8 cellular contexts compared by ENCODE assay signal in genomic region chr3:107660316-107660976, GRCh38.
A peak's percentile ranks its signal among the peaks of the same experiment; 100 is the strongest.
DNase-seq lines count a peak whose midpoint lies in the region; ATAC-seq and TF ChIP-seq lines count a peak whose summit lies in the region.

No MANE protein-coding gene starts in this region.

- H3K36me3 ChIP-seq in BJ (ENCODE audit: control insufficient read depth, insufficient read depth, low read length) (no peaks in the 10 kb centered on the region), SJSA1 (no peaks in the 10 kb centered on the region), thyroid gland (no peaks in the 10 kb centered on the region)

- TF ChIP-seq POLR2A in thyroid gland (IDR thresholded peaks at IDR 0.05) = no peak

- H3K36me3 Mint-ChIP-seq in stimulated activated effector memory CD8-positive, alpha-beta T cell treated with anti-CD3 and anti-CD28 coated beads, Interleukin-12 subunit alpha, Interleukin-12 subunit beta, amount 100 ng/mL, for 72 hours = no peaks in the 10 kb centered on the region

- WGBS in thyroid gland, 2 donors = 60 to 65% methylated on average over 3 of the region's 3 CpGs

- peaks cover 63% of the 10 kb centered on the region for H3K4me1 ChIP-seq in SJSA1 (replicated peaks)
- peaks cover 5 to 6% of the 10 kb centered on the region in 2 donors for H3K4me1 ChIP-seq in thyroid gland

- TF ChIP-seq CTCF in BJ (IDR thresholded peaks at IDR 0.05; ENCODE audit: insufficient read depth, low read depth, low read length) (peak; percentile 63), foreskin fibroblast (IDR thresholded peaks at IDR 0.05; ENCODE audit: low read depth, low read length) (peak; percentile 62), thyroid gland (IDR thresholded peaks at IDR 0.05) (peak in 4 of 6 experiments; percentile 42 to 61 (median 52))

- peaks cover 20% of the 10 kb centered on the region for H3K4me1 Mint-ChIP-seq in stimulated activated effector memory CD8-positive, alpha-beta T cell treated with anti-CD3 and anti-CD28 coated beads, Interleukin-12 subunit alpha, Interleukin-12 subunit beta, amount 100 ng/mL, for 72 hours

- H3K4me3 ChIP-seq in BJ (ENCODE audit: low read depth, low read length) = no peak overlapping the region
- H3K4me3 ChIP-seq in SJSA1 = no peak overlapping the region
- no peak overlapping the region for H3K4me3 ChIP-seq in foreskin fibroblast (ENCODE audit: low read depth in 1 of 2, low read length in 2 of 2)
- no peak overlapping the region for H3K4me3 ChIP-seq in thyroid gland (replicated peaks in 1 of 3)

- POLR2A ChIA-PET in BJ (lab: Charles Lee) (interaction anchor here (0.6 kb wide), 2 partner anchors 19 to 629 kb away, joined by 7 to 8 read pairs; no protein-coding TSS in a partner anchor), HEK293T (lab: Yijun Ruan, JAX) (no interaction called here)

- H3K27me3 ChIP-seq in BJ (ENCODE audit: control insufficient read depth, insufficient read depth, low read length) = no peaks in the 10 kb centered on the region
- H3K27me3 ChIP-seq in SJSA1 (replicated peaks) = no peaks in the 10 kb centered on the region
- H3K27me3 ChIP-seq in thyroid gland = no peaks in the 10 kb centered on the region

- peak overlapping the region; percentile 83 for H3K27ac ChIP-seq in SJSA1
- H3K27ac ChIP-seq in thyroid gland = no peak overlapping the region

- H3K9me3 ChIP-seq in SJSA1 (replicated peaks) = no peaks in the 10 kb centered on the region
- no peaks in the 10 kb centered on the region for H3K9me3 ChIP-seq in thyroid gland

- intact Hi-C loops in thyroid gland (cut with DNase I) = no loop called here

- no peaks in the 10 kb centered on the region for H3K9me3 Mint-ChIP-seq in stimulated activated effector memory CD8-positive, alpha-beta T cell treated with anti-CD3 and anti-CD28 coated beads, Interleukin-12 subunit alpha, Interleukin-12 subunit beta, amount 100 ng/mL, for 72 hours

- DNase-seq in BJ (ENCODE audit: low read depth) (peak; percentile 65), HEK293T (ENCODE audit: extremely low spot score) (no peak), SJSA1 (ENCODE audit: low read depth in 1 of 2, low spot score in 2 of 2) (peak in 1 of 2 experiments; percentile 72), foreskin fibroblast (peak; percentile 41 to 70), thyroid gland (no peak), occipital lobe (lab: John Stamatoyannopoulos, UW) (no peak)
- DNase-seq in stimulated activated effector memory CD8-positive, alpha-beta T cell treated with anti-CD3 and anti-CD28 coated beads, Interleukin-12 subunit alpha, Interleukin-12 subunit beta, amount 100 ng/mL, for 72 hours (ENCODE audit: low spot score in 2 of 2) = no peak
- no peak for DNase-seq in stimulated activated CD4-positive, alpha-beta T cell treated with anti-CD3 and anti-CD28 coated beads, Interleukin-4, amount 100 ng/mL, for 4 hours

- no peak overlapping the region for H3K27ac Mint-ChIP-seq in stimulated activated effector memory CD8-positive, alpha-beta T cell treated with anti-CD3 and anti-CD28 coated beads, Interleukin-12 subunit alpha, Interleukin-12 subunit beta, amount 100 ng/mL, for 72 hours

- CTCF ChIA-PET in BJ (lab: Yijun Ruan, JAX) = interaction anchor here (0.6 to 2.1 kb wide), 22 partner anchors 10 to 425 kb away, joined by 3 to 11 read pairs (median 4); no protein-coding TSS in a partner anchor
- CTCF ChIA-PET in HEK293T (lab: Yijun Ruan, JAX) = interaction anchor here (0.5 to 1.8 kb wide), 6 partner anchors 15 to 84 kb away, joined by 3 to 7 read pairs (median 3); no protein-coding TSS in a partner anchor

- no peak for ATAC-seq in stimulated activated effector memory CD8-positive, alpha-beta T cell treated with anti-CD3 and anti-CD28 coated beads, Interleukin-12 subunit alpha, Interleukin-12 subunit beta, amount 100 ng/mL, for 72 hours

- no peak overlapping the region for H3K4me3 Mint-ChIP-seq in stimulated activated effector memory CD8-positive, alpha-beta T cell treated with anti-CD3 and anti-CD28 coated beads, Interleukin-12 subunit alpha, Interleukin-12 subunit beta, amount 100 ng/mL, for 72 hours

TF ChIP-seq in HEK293T, 16 proteins besides CTCF, POLR2A, EP300 and RAD21:
- TF ChIP-seq ARNT (IDR thresholded peaks at IDR 0.05) (no peak), BHLHE40 (IDR thresholded peaks at IDR 0.05; ENCODE audit: borderline replicate concordance) (no peak), TARDBP (IDR thresholded peaks at IDR 0.05) (no peak), NFRKB (IDR thresholded peaks at IDR 0.05) (no peak), CTBP1 (IDR thresholded peaks at IDR 0.05; ENCODE audit: borderline replicate concordance) (no peak), SUZ12 (IDR thresholded peaks at IDR 0.05) (no peak), ZNF384 (IDR thresholded peaks at IDR 0.05) (peak; percentile 97)

Comparison
In these comparisons a context has a peak if more than half of its experiments do, and no peak if none do; other contexts are left out.
1. DNase-seq: peak in BJ (single experiment) and foreskin fibroblast (2 of 2); none in HEK293T (single experiment), thyroid gland (0 of 2), stimulated activated effector memory CD8-positive, alpha-beta T cell treated with anti-CD3 and anti-CD28 coated beads, Interleukin-12 subunit alpha, Interleukin-12 subunit beta, amount 100 ng/mL, for 72 hours (0 of 2), occipital lobe (single experiment) and stimulated activated CD4-positive, alpha-beta T cell treated with anti-CD3 and anti-CD28 coated beads, Interleukin-4, amount 100 ng/mL, for 4 hours (0 of 2).
2. Peak in every context shown above with its lines, with median percentiles within 50 percentile points of each other: CTCF ChIP-seq.